In genomic region chr20:53591941-53592441, GRCh38 we compare ENCODE assay signal across 1 cellular context.
TF ChIP-seq lines count a peak whose summit lies in the region.

No MANE protein-coding gene starts in this region.

TF ChIP-seq in K562, 482 proteins besides CTCF, POLR2A, EP300 and RAD21:
- TF ChIP-seq POLR2B (IDR thresholded peaks at IDR 0.05; ENCODE audit: low read depth, partially characterized antibody) (peak; percentile 17), ZBTB11 (CRISPR knock-in tag; IDR thresholded peaks at IDR 0.05) (peak in 1 of 3 experiments; percentile 96; a peak in 2 of 6 replicates), EWSR1 (IDR thresholded peaks at IDR 0.05; ENCODE audit: borderline replicate concordance, low read depth, partially characterized antibody) (peak; percentile 77), VEZF1 (CRISPR knock-in tag; IDR thresholded peaks at IDR 0.05) (peak; percentile 6; the same call in 1 of the 2 replicates), MLLT1 (IDR thresholded peaks at IDR 0.05) (peak in 1 of 2 experiments; percentile 80; a peak in 2 of 4 replicates)
